ENCODE assay signal across 1 cellular context in genomic region chr16:53504665-53505064, GRCh38.
TF ChIP-seq lines count a peak whose summit lies in the region.

No MANE protein-coding gene starts in this region.

TF ChIP-seq in H1, 55 proteins besides CTCF, POLR2A, EP300 and RAD21:
- no peak for TF ChIP-seq RXRA (IDR thresholded peaks at IDR 0.05; ENCODE audit: insufficient read depth, low read depth, low read length)
- TF ChIP-seq EZH2 (IDR thresholded peaks at IDR 0.05; ENCODE audit: low read depth, low read length, severe bottlenecking) = no peak
- no peak for TF ChIP-seq MAFK (IDR thresholded peaks at IDR 0.05; ENCODE audit: low read depth, low read length)
- no peak for TF ChIP-seq TAF7 (optimal IDR thresholded peaks at IDR 0.05; ENCODE audit: borderline replicate concordance, low read depth, low read length)
- no peak for TF ChIP-seq NANOG (IDR thresholded peaks at IDR 0.05; ENCODE audit: insufficient read depth, low read depth, low read length, poor library complexity, severe bottlenecking)
- TF ChIP-seq POLR2AphosphoS5 (IDR thresholded peaks at IDR 0.05; ENCODE audit: low read depth, low read length) = no peak
